In the genomic region with DNA sequence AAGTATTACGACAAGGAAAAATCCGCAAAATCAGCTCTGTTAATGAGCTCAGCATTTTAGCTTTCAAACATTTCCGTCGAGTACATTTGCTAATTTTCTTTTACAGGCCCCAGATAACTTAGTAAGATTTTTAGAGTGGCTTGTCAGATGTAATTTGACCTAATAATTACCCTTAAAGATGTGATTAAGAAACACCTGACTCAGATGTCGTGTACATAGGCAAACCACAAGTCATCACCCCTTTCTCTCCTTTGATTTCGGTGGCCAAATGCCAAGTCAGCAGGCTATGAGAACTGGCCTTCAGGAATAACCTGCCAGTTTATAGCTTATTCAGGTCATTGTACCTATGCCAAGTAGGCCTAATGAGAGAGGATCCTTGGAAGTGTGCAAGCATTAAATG, we compare ENCODE assay signal across 9 cellular contexts.
A peak's percentile ranks its signal among the peaks of the same experiment; 100 is the strongest.
DNase-seq lines count a peak whose midpoint lies in the region; ATAC-seq and TF ChIP-seq lines count a peak whose summit lies in the region.
"Had no signal": no experiment of that assay in that cellular context is flagged by ENCODE, and none has a peak within 500 bp of the region (broad histone marks: within the 10 kb centered on the region; RNA-seq: fewer than 3 reads in every experiment).

No MANE protein-coding gene starts in this region.

- peak; percentile 89 for DNase-seq in A172 (ENCODE audit: low spot score)
- peak; percentile 84 for DNase-seq in NCI-H1092 (lab: John Stamatoyannopoulos, UW)
- DNase-seq in RWPE2 (ENCODE audit: low spot score), result peak; percentile 79
- peak; percentile 34 for DNase-seq in left ventricle myocardium inferior
- no peak for DNase-seq in COLO829 (ENCODE audit: low spot score)
- DNase-seq in activated naive CD4-positive, alpha-beta T cell treated with anti-CD3 and anti-CD28 coated beads, Interleukin-2, amount 50 U/mL, for 16 hours, result no peak
- DNase-seq in endothelial cell (ENCODE audit: low spot score), result no peak
- no peak for DNase-seq in activated naive CD4-positive, alpha-beta T cell treated with Interleukin-2 at 50 U/mL for 16 hours
- DNase-seq: stimulated activated CD4-positive, alpha-beta T cell treated with anti-CD3 and anti-CD28 coated beads, Interleukin-2, amount 100 ng/mL, for 48 hours had no signal

- peak; percentile 86 for ATAC-seq in RWPE2 (ENCODE audit: low read depth)

- H3K9me3 Mint-ChIP-seq in endothelial cell (ENCODE audit: unreplicated experiment), result no peaks in the 10 kb centered on the region

- H3K36me3 ChIP-seq in RWPE2 (ENCODE audit: low read depth) (no peaks in the 10 kb centered on the region), left ventricle myocardium inferior (no peaks in the 10 kb centered on the region)

- peaks cover 29% of the 10 kb centered on the region for H3K4me1 ChIP-seq in RWPE2 (ENCODE audit: insufficient read depth, poor library complexity, severe bottlenecking)
- H3K4me1 ChIP-seq in left ventricle myocardium inferior, result peaks cover 29% of the 10 kb centered on the region

- H3K4me1 Mint-ChIP-seq in endothelial cell (ENCODE audit: unreplicated experiment), result peaks cover 27% of the 10 kb centered on the region

- H3K27me3 ChIP-seq in RWPE2 (ENCODE audit: insufficient read depth, poor library complexity, severe bottlenecking) (no peaks in the 10 kb centered on the region), left ventricle myocardium inferior (ENCODE audit: low read depth) (no peaks in the 10 kb centered on the region)

- no peak overlapping the region for H3K27ac Mint-ChIP-seq in endothelial cell (ENCODE audit: unreplicated experiment)

- intact Hi-C loops in left ventricle myocardium inferior (cut with micrococcal nuclease), result no loop called here

- TF ChIP-seq CTCF in RWPE2 (IDR thresholded peaks at IDR 0.05; ENCODE audit: poor library complexity, severe bottlenecking), result no peak
- TF ChIP-seq CTCF in left ventricle myocardium inferior (IDR thresholded peaks at IDR 0.05; ENCODE audit: borderline replicate concordance), result no peak
- TF ChIP-seq CTCF in endothelial cell (IDR thresholded peaks at IDR 0.05; ENCODE audit: unreplicated experiment), result no peak

- no peaks in the 10 kb centered on the region for H3K36me3 Mint-ChIP-seq in endothelial cell (ENCODE audit: low read depth, unreplicated experiment)

- H3K4me3 ChIP-seq in RWPE2 (ENCODE audit: severe bottlenecking) (no peak overlapping the region), left ventricle myocardium inferior (no peak overlapping the region)

- H3K27ac ChIP-seq in RWPE2 (ENCODE audit: poor library complexity, severe bottlenecking) (peak overlapping the region; percentile 58), left ventricle myocardium inferior (replicated peaks) (peak overlapping the region; percentile 71)

- H3K9me3 ChIP-seq in RWPE2 (ENCODE audit: severe bottlenecking), result no peaks in the 10 kb centered on the region
- H3K9me3 ChIP-seq in left ventricle myocardium inferior (replicated peaks), result no peaks in the 10 kb centered on the region

- peaks cover 2% of the 10 kb centered on the region for H3K27me3 Mint-ChIP-seq in endothelial cell (ENCODE audit: unreplicated experiment)

- no peak overlapping the region for H3K4me3 Mint-ChIP-seq in endothelial cell (ENCODE audit: unreplicated experiment)

Comparison
In these comparisons a context has a peak if more than half of its experiments do, and no peak if none do; other contexts are left out.
1. DNase-seq: peak in A172 (single experiment), NCI-H1092 (single experiment), RWPE2 (single experiment) and left ventricle myocardium inferior (single experiment); none in COLO829 (single experiment), activated naive CD4-positive, alpha-beta T cell treated with anti-CD3 and anti-CD28 coated beads, Interleukin-2, amount 50 U/mL, for 16 hours (single experiment), endothelial cell (single experiment) and activated naive CD4-positive, alpha-beta T cell treated with Interleukin-2 at 50 U/mL for 16 hours (single experiment).